Comparison of ENCODE assay signal across 8 cellular contexts in the genomic region with DNA sequence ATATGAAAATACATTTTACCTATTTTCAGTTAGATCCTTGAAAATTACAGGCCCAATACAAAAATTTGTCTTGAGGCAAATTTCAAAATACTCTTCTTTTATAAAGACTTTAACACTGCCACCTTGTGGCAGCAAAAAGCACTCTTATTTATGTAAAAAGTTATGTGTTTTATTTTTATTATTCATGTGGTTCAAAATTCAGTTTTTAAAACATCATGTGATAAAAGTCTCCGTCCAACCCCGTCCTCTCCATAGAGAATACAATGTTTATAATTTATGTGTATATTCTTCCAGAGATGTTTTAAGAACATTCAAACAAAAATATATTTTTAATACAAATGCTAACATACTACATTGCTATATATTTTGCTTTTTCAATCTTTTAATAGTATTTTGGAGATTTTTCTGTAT. TPM values are rescaled to one million over a fixed set of nuclear protein-coding genes. Genes with fewer than 3 reads are reported as not detected.
DNase-seq lines count a peak whose midpoint lies in the region; ATAC-seq and TF ChIP-seq lines count a peak whose summit lies in the region.

No MANE protein-coding gene starts in this region.

- no peak for ATAC-seq in HG02884 (IDR thresholded peaks at IDR 0.05; ENCODE audit: unreplicated experiment)

- DNase-seq in SIG-M5 treated with dmso at 0.1 percent for 504 hours (lab: John Stamatoyannopoulos, UW; ENCODE audit: unreplicated experiment) (peak; percentile 52), SIG-M5 (lab: John Stamatoyannopoulos, UW) (no peak), NCI-H2171 (lab: John Stamatoyannopoulos, UW) (peak; percentile 30), astrocyte of the spinal cord (ENCODE audit: low read depth, low spot score) (peak; percentile 74), GM19240 (ENCODE audit: insufficient read length, low spot score) (no peak), occipital lobe (lab: John Stamatoyannopoulos, UW) (no peak)

- H3K27ac ChIP-seq in liver (ENCODE audit: low read depth in 1 of 2, low read length in 2 of 2): no peak overlapping the region

- no peaks in the 10 kb centered on the region for H3K9me3 ChIP-seq in liver (ENCODE audit: control insufficient read depth in 4 of 4, low read length in 3 of 4)

- peaks cover 0 to 4% (median 1%) of the 10 kb centered on the region in 4 donors for H3K4me1 ChIP-seq in liver (ENCODE audit: control insufficient read depth in 4 of 4, insufficient read depth in 4 of 4, low read length in 3 of 4)

- peak; percentile 47 to 49 for TF ChIP-seq RAD21 in liver (IDR thresholded peaks at IDR 0.05)

- no peaks in the 10 kb centered on the region for H3K36me3 ChIP-seq in liver (ENCODE audit: control insufficient read depth in 4 of 4, insufficient read depth in 3 of 4, low read depth in 1 of 4, low read length in 3 of 4)

- H3K9ac ChIP-seq in liver (ENCODE audit: low read depth in 1 of 2, low read length in 2 of 2): no peak overlapping the region

- H3K4me3 ChIP-seq in astrocyte of the spinal cord (ENCODE audit: low read depth, low read length) (no peak overlapping the region), liver (ENCODE audit: low read depth in 1 of 3, low read length in 3 of 3) (no peak overlapping the region)

- in situ Hi-C loops in astrocyte of the spinal cord (cut with HindIII; ENCODE audit: low sequenced_read_pairs): no loop called here

- TF ChIP-seq CTCF in astrocyte of the spinal cord (IDR thresholded peaks at IDR 0.05; ENCODE audit: low read depth, low read length) (peak; percentile 34), liver (IDR thresholded peaks at IDR 0.05; ENCODE audit: low read depth, low read length, missing input control) (peak; percentile 47)

- H3K27me3 ChIP-seq in liver (ENCODE audit: control insufficient read depth in 4 of 4, insufficient read depth in 4 of 4, low read length in 3 of 4): no peaks in the 10 kb centered on the region

- 8% methylated on average over 2 of the region's 2 CpGs for WGBS in liver

TF ChIP-seq in liver, 16 proteins besides CTCF, POLR2A, EP300 and RAD21:
- TF ChIP-seq, protein P1, sequence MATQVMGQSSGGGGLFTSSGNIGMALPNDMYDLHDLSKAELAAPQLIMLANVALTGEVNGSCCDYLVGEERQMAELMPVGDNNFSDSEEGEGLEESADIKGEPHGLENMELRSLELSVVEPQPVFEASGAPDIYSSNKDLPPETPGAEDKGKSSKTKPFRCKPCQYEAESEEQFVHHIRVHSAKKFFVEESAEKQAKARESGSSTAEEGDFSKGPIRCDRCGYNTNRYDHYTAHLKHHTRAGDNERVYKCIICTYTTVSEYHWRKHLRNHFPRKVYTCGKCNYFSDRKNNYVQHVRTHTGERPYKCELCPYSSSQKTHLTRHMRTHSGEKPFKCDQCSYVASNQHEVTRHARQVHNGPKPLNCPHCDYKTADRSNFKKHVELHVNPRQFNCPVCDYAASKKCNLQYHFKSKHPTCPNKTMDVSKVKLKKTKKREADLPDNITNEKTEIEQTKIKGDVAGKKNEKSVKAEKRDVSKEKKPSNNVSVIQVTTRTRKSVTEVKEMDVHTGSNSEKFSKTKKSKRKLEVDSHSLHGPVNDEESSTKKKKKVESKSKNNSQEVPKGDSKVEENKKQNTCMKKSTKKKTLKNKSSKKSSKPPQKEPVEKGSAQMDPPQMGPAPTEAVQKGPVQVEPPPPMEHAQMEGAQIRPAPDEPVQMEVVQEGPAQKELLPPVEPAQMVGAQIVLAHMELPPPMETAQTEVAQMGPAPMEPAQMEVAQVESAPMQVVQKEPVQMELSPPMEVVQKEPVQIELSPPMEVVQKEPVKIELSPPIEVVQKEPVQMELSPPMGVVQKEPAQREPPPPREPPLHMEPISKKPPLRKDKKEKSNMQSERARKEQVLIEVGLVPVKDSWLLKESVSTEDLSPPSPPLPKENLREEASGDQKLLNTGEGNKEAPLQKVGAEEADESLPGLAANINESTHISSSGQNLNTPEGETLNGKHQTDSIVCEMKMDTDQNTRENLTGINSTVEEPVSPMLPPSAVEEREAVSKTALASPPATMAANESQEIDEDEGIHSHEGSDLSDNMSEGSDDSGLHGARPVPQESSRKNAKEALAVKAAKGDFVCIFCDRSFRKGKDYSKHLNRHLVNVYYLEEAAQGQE (IDR thresholded peaks at IDR 0.05): no peak
- no peak for TF ChIP-seq FOXA2 (IDR thresholded peaks at IDR 0.05)
- TF ChIP-seq SP1 (IDR thresholded peaks at IDR 0.05): no peak
- no peak for TF ChIP-seq NR2F2 (IDR thresholded peaks at IDR 0.05)
- TF ChIP-seq EGR1 (IDR thresholded peaks at IDR 0.05; ENCODE audit: low read depth in 2 of 2): no peak
- TF ChIP-seq, protein P2, sequence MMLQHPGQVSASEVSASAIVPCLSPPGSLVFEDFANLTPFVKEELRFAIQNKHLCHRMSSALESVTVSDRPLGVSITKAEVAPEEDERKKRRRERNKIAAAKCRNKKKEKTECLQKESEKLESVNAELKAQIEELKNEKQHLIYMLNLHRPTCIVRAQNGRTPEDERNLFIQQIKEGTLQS (IDR thresholded peaks at IDR 0.05): no peak
- TF ChIP-seq RXRA (IDR thresholded peaks at IDR 0.05): no peak
- TF ChIP-seq MAX (IDR thresholded peaks at IDR 0.05): no peak
- TF ChIP-seq GABPA (IDR thresholded peaks at IDR 0.05 in 1 of 2, conservative IDR thresholded peaks at IDR 0.05 in 1 of 2): no peak
- TF ChIP-seq YY1 (IDR thresholded peaks at IDR 0.05): no peak
- TF ChIP-seq FOXA1 (IDR thresholded peaks at IDR 0.05): no peak
- TF ChIP-seq HNF4G (IDR thresholded peaks at IDR 0.05): no peak

RNA-seq across cellular contexts. Expression of gene TRIM59, which starts 36.9 kb away (rescaled TPM):
- total RNA-seq in liver (10 to 100 TPM in 1 of 2 donors, under 1 TPM in 1; 0.84 to 33.3 TPM), occipital lobe (14.3 TPM)
- under 1 TPM; 0.18 to 0.90 TPM for polyA plus RNA-seq in liver

Comparison
In these comparisons a context has a peak if more than half of its experiments do, and no peak if none do; other contexts are left out.
1. DNase-seq: peak in SIG-M5 treated with dmso at 0.1 percent for 504 hours (single experiment), NCI-H2171 (single experiment) and astrocyte of the spinal cord (single experiment); none in SIG-M5 (single experiment), GM19240 (single experiment) and occipital lobe (single experiment).